ENCODE assay signal across 28 cellular contexts in genomic region chr10:28840954-28841353, GRCh38.
A peak's percentile ranks its signal among the peaks of the same experiment; 100 is the strongest.
DNase-seq lines count a peak whose midpoint lies in the region; ATAC-seq and TF ChIP-seq lines count a peak whose summit lies in the region.
"Had no signal": no experiment of that assay in that cellular context is flagged by ENCODE, and none has a peak within 500 bp of the region (broad histone marks: within the 10 kb centered on the region; RNA-seq: fewer than 3 reads in every experiment).

No MANE protein-coding gene starts in this region.

- H3K4me1 ChIP-seq in left ventricle myocardium inferior (peaks cover 44% of the 10 kb centered on the region), mesenchymal stem cell (ENCODE audit: control insufficient read depth, insufficient read depth, low read depth, low read length) (peaks cover 3% of the 10 kb centered on the region), uterus (peaks cover 0 to 6% of the 10 kb centered on the region in 2 donors)
- H3K4me1 ChIP-seq: HAP-1 had no signal

- H3K9ac ChIP-seq in mesenchymal stem cell (ENCODE audit: low read length), result no peak overlapping the region

- H3K23ac ChIP-seq in mesenchymal stem cell (ENCODE audit: low read length in 2 of 2), result no peak overlapping the region

- peak overlapping the region in 1 of 2 experiments; percentile 64 for H3K4ac ChIP-seq in mesenchymal stem cell (ENCODE audit: low read depth in 1 of 2, low read length in 2 of 2)

- H2AK5ac ChIP-seq in mesenchymal stem cell (ENCODE audit: low read length, severe bottlenecking), result no peak overlapping the region

- H3K4me3 ChIP-seq in left ventricle myocardium inferior (no peak overlapping the region), mesenchymal stem cell (ENCODE audit: insufficient read depth in 1 of 2, low read depth in 1 of 2, low read length in 2 of 2) (no peak overlapping the region), uterus (no peak overlapping the region)
- H3K4me3 ChIP-seq: ascending aorta, HAP-1, stomach, tibial artery had no signal

- H2BK12ac ChIP-seq in mesenchymal stem cell (ENCODE audit: low read length in 2 of 2), result no peak overlapping the region

- ATAC-seq in left cardiac atrium, result no peak
- ATAC-seq: activated CD8-positive, alpha-beta T cell treated with anti-CD3 and anti-CD28 coated beads for 36 hours; Panc1 had no signal

- H2AFZ ChIP-seq in mesenchymal stem cell (ENCODE audit: low read depth, low read length), result no peak overlapping the region

- H3K27ac ChIP-seq in left ventricle myocardium inferior (replicated peaks) (peak overlapping the region; percentile 71), mesenchymal stem cell (ENCODE audit: low read length, poor library complexity, severe bottlenecking) (peak overlapping the region; percentile 66), uterus (peak overlapping the region; percentile 62 to 79)
- H3K27ac ChIP-seq: stomach had no signal

- no peaks in the 10 kb centered on the region for H3K36me3 ChIP-seq in left ventricle myocardium inferior
- H3K36me3 ChIP-seq in mesenchymal stem cell (ENCODE audit: control insufficient read depth in 1 of 2, insufficient read depth in 2 of 2, low read depth in 1 of 2, low read length in 2 of 2), result no peaks in the 10 kb centered on the region
- no peaks in the 10 kb centered on the region for H3K36me3 ChIP-seq in uterus
- H3K36me3 ChIP-seq: ascending aorta, BE2C, HAP-1, stomach, tibial artery had no signal

- H3K4me2 ChIP-seq in mesenchymal stem cell (ENCODE audit: low read length, poor library complexity, severe bottlenecking), result no peak overlapping the region

- WGBS in mesenchymal stem cell, result 7% methylated on average over 2 of the region's 4 CpGs

- H3K18ac ChIP-seq in mesenchymal stem cell (ENCODE audit: low read depth in 1 of 2, low read length in 2 of 2), result peak overlapping the region in 1 of 2 experiments; percentile 92

- DNase-seq in left ventricle myocardium inferior (no peak), left cardiac atrium (no peak), astrocyte of the hippocampus (ENCODE audit: low read depth, low spot score) (peak; percentile 34), mesenchymal stem cell (peak; percentile 91), uterus (no peak), cortex of kidney (lab: John Stamatoyannopoulos, UW) (no peak), T-helper 1 cell (no peak), RPMI8226 (no peak)
- DNase-seq: activated CD8-positive, alpha-beta T cell treated with anti-CD3 and anti-CD28 coated beads for 36 hours; activated naive CD8-positive, alpha-beta T cell treated with anti-CD3 and anti-CD28 coated beads for 36 hours; BE2C; CD8-positive, alpha-beta memory T cell; cerebellar nuclear complex; DMS153; mesendoderm; naive B cell; NCI-H1092 treated with DMSO at 0.1 percent for 48 hours; NCI-H187 treated with DMSO at 0.1 percent for 48 hours; NCI-H526 treated with DMSO at 0.1 percent for 48 hours; nucleus accumbens; small intestine; stimulated activated CD4-positive, alpha-beta T cell treated with anti-CD3 and anti-CD28 coated beads, Interleukin-1b, Interleukin-23, amount 100 ng/mL, for 48 hours; stimulated activated CD8-positive, alpha-beta memory T cell treated with anti-CD3 and anti-CD28 coated beads, Interleukin-4, amount 100 ng/mL, for 48 hours; stomach; tibial artery had no signal

- intact Hi-C loops in left ventricle myocardium inferior (cut with micrococcal nuclease) (no loop called here), left cardiac atrium (cut with DNase I) (loop anchor here in 1 of 2 donors (2.0 kb wide), 1 partner anchor 56 kb away; no protein-coding TSS in a partner anchor), uterus (cut with DNase I; ENCODE audit: low total_unique reads) (no loop called here)

- no peak overlapping the region for H3K14ac ChIP-seq in mesenchymal stem cell (ENCODE audit: low read length in 2 of 2)

- TF ChIP-seq CTCF in left ventricle myocardium inferior (IDR thresholded peaks at IDR 0.05; ENCODE audit: borderline replicate concordance) (no peak), uterus (IDR thresholded peaks at IDR 0.05) (no peak)

- H4K91ac ChIP-seq in mesenchymal stem cell (ENCODE audit: low read length), result no peak overlapping the region

- H2BK120ac ChIP-seq in mesenchymal stem cell (ENCODE audit: low read depth, low read length), result no peak overlapping the region

- H2BK15ac ChIP-seq in mesenchymal stem cell (ENCODE audit: low read depth, poor library complexity, severe bottlenecking), result no peak overlapping the region

- no peak overlapping the region for H2BK5ac ChIP-seq in mesenchymal stem cell (ENCODE audit: low read depth, low read length, poor library complexity, severe bottlenecking)

- no peak overlapping the region for H4K8ac ChIP-seq in mesenchymal stem cell (ENCODE audit: low read length)

- H3K79me1 ChIP-seq in mesenchymal stem cell (replicated peaks; ENCODE audit: low read length, poor library complexity, severe bottlenecking), result no peaks in the 10 kb centered on the region

- peaks cover 20% of the 10 kb centered on the region for H3K9me3 ChIP-seq in left ventricle myocardium inferior (replicated peaks)
- peaks cover 9% of the 10 kb centered on the region for H3K9me3 ChIP-seq in mesenchymal stem cell (ENCODE audit: control insufficient read depth, low read length)
- H3K9me3 ChIP-seq in uterus, result no peaks in the 10 kb centered on the region
- H3K9me3 ChIP-seq: BE2C, HAP-1, tibial artery had no signal

- TF ChIP-seq POLR2A in uterus (IDR thresholded peaks at IDR 0.05), result no peak

- no peaks in the 10 kb centered on the region for H3K27me3 ChIP-seq in left ventricle myocardium inferior (ENCODE audit: low read depth)
- peaks cover 0 to 4% of the 10 kb centered on the region in 2 experiments for H3K27me3 ChIP-seq in mesenchymal stem cell (ENCODE audit: control insufficient read depth in 1 of 2, insufficient read depth in 1 of 2, low read length in 2 of 2)
- H3K27me3 ChIP-seq in uterus, result no peaks in the 10 kb centered on the region
- H3K27me3 ChIP-seq: ascending aorta, BE2C, tibial artery had no signal

Comparison
In these comparisons a context has a peak if more than half of its experiments do, and no peak if none do; other contexts are left out.
1. DNase-seq: peak in astrocyte of the hippocampus (single experiment) and mesenchymal stem cell (single experiment); none in left ventricle myocardium inferior (single experiment), left cardiac atrium (single experiment), uterus (0 of 2), cortex of kidney (single experiment), T-helper 1 cell (0 of 5) and RPMI8226 (single experiment).
2. Peak in every context shown above with its lines, with median percentiles within 50 percentile points of each other: H3K27ac ChIP-seq.